In genomic region chr2:210054696-210055095, GRCh38 we compare ENCODE assay signal across 2 cellular contexts.
TF ChIP-seq lines count a peak whose summit lies in the region.

No MANE protein-coding gene starts in this region.

TF ChIP-seq in HepG2, 621 proteins besides CTCF, POLR2A, EP300 and RAD21:
- TF ChIP-seq ZNF280D (CRISPR knock-in tag; IDR thresholded peaks at IDR 0.05) = peak; percentile 68; the same call in 1 of the 2 replicates
- no peak for TF ChIP-seq ZNF850 (CRISPR knock-in tag; conservative IDR thresholded peaks at IDR 0.05)
- TF ChIP-seq FOXK2 (IDR thresholded peaks at IDR 0.05) = 0 out of 2 replicates have a peak, but pooled peaks have one; percentile 8
- TF ChIP-seq HNRNPK (IDR thresholded peaks at IDR 0.05; ENCODE audit: low read depth, low read length, poor library complexity, severe bottlenecking) = peak; percentile 93
- no peak for TF ChIP-seq ZBTB2 (CRISPR knock-in tag; IDR thresholded peaks at IDR 0.05; ENCODE audit: low read depth)

TF ChIP-seq in HEK293, 187 proteins besides CTCF, POLR2A, EP300 and RAD21:
- no peak for TF ChIP-seq ZBTB6 (tag by site-specific recombination; IDR thresholded peaks at IDR 0.05)
- 0 out of 2 replicates have a peak, but pooled peaks have one; percentile 42 for TF ChIP-seq PRDM1 (tag by site-specific recombination; IDR thresholded peaks at IDR 0.05)
